Comparison of ENCODE assay signal across 17 cellular contexts in the genomic region with DNA sequence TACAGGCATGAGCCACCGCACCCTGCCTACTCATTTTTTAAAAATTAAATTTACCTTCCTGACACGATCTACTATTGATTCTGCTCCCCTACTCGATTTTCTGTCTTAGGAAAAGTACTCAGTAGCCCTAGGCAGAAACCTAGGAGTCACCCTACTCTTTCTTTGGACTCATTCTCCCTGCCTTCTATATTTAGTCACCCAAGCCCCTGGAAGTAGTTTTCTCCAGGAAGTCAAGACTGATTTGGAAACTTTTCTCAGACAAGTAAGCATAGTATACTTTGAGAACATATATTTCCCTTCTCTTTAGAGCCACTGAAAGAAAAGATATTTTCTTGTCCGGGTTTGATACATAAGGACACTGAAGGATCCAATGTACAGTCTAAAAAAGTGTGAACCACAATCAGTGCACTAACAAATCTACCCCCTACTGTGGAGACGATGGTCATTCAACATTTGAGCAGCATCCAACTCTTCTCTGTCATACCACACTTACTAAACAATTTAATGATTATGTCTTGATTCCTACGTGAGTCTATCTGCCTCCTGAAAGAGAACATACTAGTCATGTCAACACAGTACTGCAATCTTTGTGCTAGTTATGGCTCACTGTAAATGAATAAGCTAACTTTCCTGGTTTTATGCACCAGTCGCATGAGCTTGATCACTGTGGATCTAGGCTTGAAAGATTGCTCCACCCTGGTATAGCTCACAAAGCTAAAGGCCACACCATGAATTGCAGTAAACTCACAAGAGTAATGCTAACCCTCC. TPM values are rescaled to one million over a fixed set of nuclear protein-coding genes. Genes with fewer than 3 reads are reported as not detected.
DNase-seq lines count a peak whose midpoint lies in the region; ATAC-seq and TF ChIP-seq lines count a peak whose summit lies in the region.
"Had no signal": no experiment of that assay in that cellular context is flagged by ENCODE, and none has a peak within 500 bp of the region (broad histone marks: within the 10 kb centered on the region; RNA-seq: fewer than 3 reads in every experiment).

No MANE protein-coding gene starts in this region.

- TF ChIP-seq POLR2A in breast epithelium (IDR thresholded peaks at IDR 0.05) = no peak

- TF ChIP-seq CTCF in breast epithelium (IDR thresholded peaks at IDR 0.05) (no peak), mammary epithelial cell (conservative IDR thresholded peaks at IDR 0.05 in 1 of 2, IDR thresholded peaks at IDR 0.05 in 1 of 2; ENCODE audit: extremely low read depth in 1 of 2, insufficient read depth in 1 of 2, low read depth in 1 of 2, low read length in 2 of 2) (no peak), left lung (IDR thresholded peaks at IDR 0.05) (no peak)

- H3K9me3 ChIP-seq in breast epithelium = no peaks in the 10 kb centered on the region
- H3K9me3 ChIP-seq in mammary epithelial cell (replicated peaks; ENCODE audit: insufficient read depth, low read length) = no peaks in the 10 kb centered on the region
- no peaks in the 10 kb centered on the region for H3K9me3 ChIP-seq in T-helper 17 cell (ENCODE audit: control insufficient read depth, low read length, poor library complexity, severe bottlenecking)
- H3K9me3 ChIP-seq in left lung = no peaks in the 10 kb centered on the region
- H3K9me3 ChIP-seq: upper lobe of left lung had no signal

- H3K9me3 Mint-ChIP-seq in immature natural killer cell = no peaks in the 10 kb centered on the region
- H3K9me3 Mint-ChIP-seq in stimulated activated memory B cell treated with anti-CD40 and anti-IgM and Interleukin-4, amounts not matched to agents 10 μg/mL and 1 μg/mL and 100 μg/mL, for 72 hours = peaks cover 4% of the 10 kb centered on the region

- no peak overlapping the region for H2AFZ ChIP-seq in mammary epithelial cell (ENCODE audit: low read depth, low read length)
- H2AFZ ChIP-seq: parathyroid adenoma had no signal

- in situ Hi-C loops in mammary epithelial cell (cut with MboI; ENCODE audit: low sequenced_read_pairs in 2 of 2) = no loop called here

- WGBS in mammary epithelial cell (ENCODE audit: low coverage, missing lambda C conversion rate) = 93% methylated on average over 6 of the region's 7 CpGs

- peaks cover 8 to 16% of the 10 kb centered on the region in 2 donors for H3K4me1 ChIP-seq in breast epithelium
- H3K4me1 ChIP-seq in mammary epithelial cell (ENCODE audit: insufficient read depth, low read length) = peaks cover 31% of the 10 kb centered on the region
- peaks cover 19 to 86% of the 10 kb centered on the region in 2 donors for H3K4me1 ChIP-seq in left lung

- CTCF ChIA-PET in mammary epithelial cell (lab: Charles Lee; ENCODE audit: low non-redundant PET) = no interaction called here

- peaks cover 66% of the 10 kb centered on the region for H4K20me1 ChIP-seq in mammary epithelial cell (ENCODE audit: insufficient read depth, low read length)

- H3K36me3 Mint-ChIP-seq in T-helper 17 cell (ENCODE audit: low read depth) (peaks cover 5% of the 10 kb centered on the region), immature natural killer cell (no peaks in the 10 kb centered on the region)
- H3K36me3 Mint-ChIP-seq in stimulated activated memory B cell treated with anti-CD40 and anti-IgM and Interleukin-4, amounts not matched to agents 10 μg/mL and 1 μg/mL and 100 μg/mL, for 72 hours = peaks cover 33% of the 10 kb centered on the region

- H3K4me1 Mint-ChIP-seq in T-helper 17 cell = peaks cover 62% of the 10 kb centered on the region
- H3K4me1 Mint-ChIP-seq in immature natural killer cell = peaks cover 80 to 97% of the 10 kb centered on the region in 2 donors
- H3K4me1 Mint-ChIP-seq in stimulated activated memory B cell treated with anti-CD40 and anti-IgM and Interleukin-4, amounts not matched to agents 10 μg/mL and 1 μg/mL and 100 μg/mL, for 72 hours = peaks cover 94% of the 10 kb centered on the region

- H3K27me3 Mint-ChIP-seq in T-helper 17 cell (no peaks in the 10 kb centered on the region), immature natural killer cell (ENCODE audit: low read depth in 3 of 3) (peaks cover 0 to 6% (median 6%) of the 10 kb centered on the region in 3 donors)
- no peaks in the 10 kb centered on the region for H3K27me3 Mint-ChIP-seq in stimulated activated memory B cell treated with anti-CD40 and anti-IgM and Interleukin-4, amounts not matched to agents 10 μg/mL and 1 μg/mL and 100 μg/mL, for 72 hours

- H3K9ac ChIP-seq in mammary epithelial cell (ENCODE audit: insufficient read depth, low read length) = no peak overlapping the region
- H3K9ac ChIP-seq: parathyroid adenoma had no signal

- H3K36me3 ChIP-seq in breast epithelium (no peaks in the 10 kb centered on the region), mammary epithelial cell (ENCODE audit: insufficient read depth, low read length) (peaks cover 9% of the 10 kb centered on the region), left lung (no peaks in the 10 kb centered on the region)
- H3K36me3 ChIP-seq: upper lobe of left lung had no signal

- H3K27ac ChIP-seq in breast epithelium (peak overlapping the region; percentile 1 to 76), mammary epithelial cell (ENCODE audit: insufficient read depth, low read depth, low read length) (no peak overlapping the region), left lung (no peak overlapping the region)
- H3K27ac ChIP-seq: parathyroid adenoma had no signal

- H3K27me3 ChIP-seq in breast epithelium = no peaks in the 10 kb centered on the region
- H3K27me3 ChIP-seq in mammary epithelial cell (ENCODE audit: insufficient read depth, low read length) = no peaks in the 10 kb centered on the region
- H3K27me3 ChIP-seq in left lung = no peaks in the 10 kb centered on the region
- H3K27me3 ChIP-seq: upper lobe of left lung had no signal

- H3K4me3 Mint-ChIP-seq in T-helper 17 cell (peak overlapping the region; percentile 39), immature natural killer cell (no peak overlapping the region)
- H3K4me3 Mint-ChIP-seq in stimulated activated memory B cell treated with anti-CD40 and anti-IgM and Interleukin-4, amounts not matched to agents 10 μg/mL and 1 μg/mL and 100 μg/mL, for 72 hours = no peak overlapping the region

- intact Hi-C loops in breast epithelium (cut with DNase I; ENCODE audit: low total_unique reads) (no loop called here), mammary epithelial cell (cut with micrococcal nuclease) (no loop called here), left lung (cut with DNase I) (no loop called here)

- H3K79me2 ChIP-seq in mammary epithelial cell (ENCODE audit: insufficient read depth, low read length) = peaks cover 100% of the 10 kb centered on the region

- ATAC-seq in T-helper 17 cell (no peak), GM21619 (IDR thresholded peaks at IDR 0.05; ENCODE audit: unreplicated experiment) (no peak), left lung (no peak)
- ATAC-seq in stimulated activated memory B cell treated with anti-CD40 and anti-IgM and Interleukin-4, amounts not matched to agents 10 μg/mL and 1 μg/mL and 100 μg/mL, for 72 hours = no peak
- ATAC-seq: Right ventricle myocardium inferior had no signal

- H3K4me3 ChIP-seq in breast epithelium (no peak overlapping the region), mammary epithelial cell (replicated peaks in 1 of 3; ENCODE audit: insufficient read depth in 1 of 3, low read depth in 2 of 3, low read length in 3 of 3) (no peak overlapping the region), left lung (no peak overlapping the region)
- H3K4me3 ChIP-seq: lung, upper lobe of left lung had no signal

- dilution Hi-C loops in mammary epithelial cell (cut with HindIII; ENCODE audit: low sequenced_read_pairs) = no loop called here

- DNase-seq in breast epithelium (ENCODE audit: low spot score in 2 of 2) = no peak
- no peak for DNase-seq in mammary epithelial cell
- no peak for DNase-seq in T-helper 17 cell
- DNase-seq in immature natural killer cell = no peak
- no peak for DNase-seq in stimulated activated CD8-positive, alpha-beta memory T cell treated with anti-CD3 and anti-CD28 coated beads, Interleukin-4, amount 100 ng/mL, for 48 hours
- no peak for DNase-seq in left lung
- DNase-seq: amniotic stem cell; cortex of kidney; DMS79; NCI-H774; stimulated activated CD4-positive, alpha-beta T cell treated with anti-CD3 and anti-CD28 coated beads, Interleukin-12 subunit alpha, Interleukin-12 subunit beta, amount 100 ng/mL, for 4 hours; upper lobe of left lung had no signal

- BruUV-seq in mammary epithelial cell (replicated peaks; lab: Mats Ljungman, UMichigan) = no TSS peak

- no peak overlapping the region for H3K4me2 ChIP-seq in mammary epithelial cell (ENCODE audit: insufficient read depth, low read depth, low read length)

- H3K27ac Mint-ChIP-seq in T-helper 17 cell (peak overlapping the region; percentile 82), immature natural killer cell (peak overlapping the region in 5 of 6 donors; percentile 4 to 67 (median 18))
- peak overlapping the region; percentile 30 for H3K27ac Mint-ChIP-seq in stimulated activated memory B cell treated with anti-CD40 and anti-IgM and Interleukin-4, amounts not matched to agents 10 μg/mL and 1 μg/mL and 100 μg/mL, for 72 hours

RNA-seq across cellular contexts. Expression of a gene that starts 19.8 kb away (rescaled TPM):
- total RNA-seq in breast epithelium = 100 to 1,000 TPM; 176 to 226 (median 186) TPM
- total RNA-seq in mammary epithelial cell = 100 to 1,000 TPM; 326 to 442 TPM
- 411 TPM for polyA plus RNA-seq in mammary epithelial cell
- polyA minus RNA-seq in mammary epithelial cell = 469 TPM
- total RNA-seq in T-helper 17 cell = 100 to 1,000 TPM; 176 to 189 TPM
- polyA plus RNA-seq in immature natural killer cell = 100 to 1,000 TPM; 406 to 761 (median 479) TPM
- total RNA-seq in left lung = 100 to 1,000 TPM; 229 to 257 TPM

RNA-seq across cellular contexts. Expression of a gene that starts 55.3 kb away (rescaled TPM):
- total RNA-seq in breast epithelium = 10 to 100 TPM; 32.2 to 65.9 (median 48.8) TPM
- total RNA-seq in mammary epithelial cell = 10 to 100 TPM; 39.5 to 74.3 TPM
- polyA plus RNA-seq in mammary epithelial cell = 12.8 TPM
- polyA minus RNA-seq in mammary epithelial cell = 6.2 TPM
- 10 to 100 TPM; 27.2 to 34.0 TPM for total RNA-seq in T-helper 17 cell
- polyA plus RNA-seq in immature natural killer cell = 10 to 100 TPM in 1 of 3 donors, 1 to 10 TPM in 2; 6.3 to 14.9 (median 8.0) TPM
- total RNA-seq in left lung = 10 to 100 TPM; 40.9 to 55.8 TPM

Comparison
In these comparisons a context has a peak if more than half of its experiments do, and no peak if none do; other contexts are left out.
1. H3K27ac ChIP-seq: peak in breast epithelium (2 of 2); none in mammary epithelial cell (single experiment) and left lung (0 of 2).
2. H3K27ac Mint-ChIP-seq: peak in every context shown above with its lines; median percentile 82 in T-helper 17 cell; 30 in stimulated activated memory B cell treated with anti-CD40 and anti-IgM and Interleukin-4, amounts not matched to agents 10 μg/mL and 1 μg/mL and 100 μg/mL, for 72 hours; 18 in immature natural killer cell.